Comparison of ENCODE assay signal across 8 cellular contexts in genomic region chr6:42260972-42261371, GRCh38. TPM values are rescaled to one million over a fixed set of nuclear protein-coding genes. Genes with fewer than 3 reads are reported as not detected.
DNase-seq lines count a peak whose midpoint lies in the region; ATAC-seq and TF ChIP-seq lines count a peak whose summit lies in the region.

No MANE protein-coding gene starts in this region.

- CTCF ChIA-PET in Calu3 (lab: Charles Lee) = interaction anchor here (0.5 to 2.5 kb wide), 8 partner anchors 9 to 452 kb away, joined by 3 to 25 read pairs (median 4); no protein-coding TSS in a partner anchor

- H3K36me3 Mint-ChIP-seq in Calu3 (ENCODE audit: insufficient read depth, unreplicated experiment) = no peaks in the 10 kb centered on the region

- no TSS peak for BruUV-seq in Calu3 (replicated peaks; lab: Mats Ljungman, UMichigan)

- H3K9me3 Mint-ChIP-seq in Calu3 (ENCODE audit: low read depth, unreplicated experiment) = no peaks in the 10 kb centered on the region

- H3K27me3 Mint-ChIP-seq in Calu3 (ENCODE audit: unreplicated experiment) = no peaks in the 10 kb centered on the region

- no peak overlapping the region for H3K4me3 Mint-ChIP-seq in Calu3 (ENCODE audit: low read depth, unreplicated experiment)

- peak; percentile 60 for DNase-seq in Calu3
- peak; percentile 65 for DNase-seq in NB4 (ENCODE audit: low read depth)
- peak; percentile 23 for DNase-seq in activated gamma-delta T cell treated with anti-CD3 and anti-CD28 coated beads, Interleukin-2, amount 50 U/mL, for 16 hours (ENCODE audit: low read depth)
- peak; percentile 64 for DNase-seq in left ventricle myocardium superior
- peak; percentile 26 to 33 for DNase-seq in stimulated activated CD4-positive, alpha-beta T cell treated with anti-CD3 and anti-CD28 coated beads, Interleukin-2, amount 100 ng/mL, for 48 hours
- DNase-seq in NCI-H2081 (lab: John Stamatoyannopoulos, UW) = no peak

- ATAC-seq in left ventricle myocardium superior = peak; percentile 76
- ATAC-seq in HG03175 (IDR thresholded peaks at IDR 0.05; ENCODE audit: unreplicated experiment) = no peak
- ATAC-seq in GM19467 (IDR thresholded peaks at IDR 0.05; ENCODE audit: unreplicated experiment) = no peak

- TF ChIP-seq CTCF in Calu3 (IDR thresholded peaks at IDR 0.05; ENCODE audit: unreplicated experiment) = peak; percentile 83
- TF ChIP-seq CTCF in NB4 (IDR thresholded peaks at IDR 0.05; ENCODE audit: low read depth, low read length) = peak; percentile 42

- no peaks in the 10 kb centered on the region for H3K4me1 Mint-ChIP-seq in Calu3 (ENCODE audit: low read depth, unreplicated experiment)

- H3K27ac Mint-ChIP-seq in Calu3 (ENCODE audit: unreplicated experiment) = no peak overlapping the region

- intact Hi-C loops in Calu3 (cut with micrococcal nuclease; ENCODE audit: unreplicated experiment) (loop anchor here (1.0 to 5.0 kb wide), 2 partner anchors 271 to 286 kb away; no protein-coding TSS in a partner anchor), left ventricle myocardium superior (cut with micrococcal nuclease) (no loop called here)

- H3K4me3 ChIP-seq in NB4 (ENCODE audit: low read depth, low read length) = no peak overlapping the region

- no peak for TF ChIP-seq POLR2A in NB4 (IDR thresholded peaks at IDR 0.05; ENCODE audit: extremely low read depth, insufficient read length)

RNA-seq across cellular contexts. Expression of gene MRPS10, which starts 43.3 kb away (rescaled TPM):
- total RNA-seq in Calu3 (2022) (48.1 and 50.0 TPM in 2 replicates), left ventricle myocardium superior (63.0 TPM)

Comparison
In these comparisons a context has a peak if more than half of its experiments do, and no peak if none do; other contexts are left out.
1. DNase-seq: peak in Calu3 (single experiment), NB4 (single experiment), activated gamma-delta T cell treated with anti-CD3 and anti-CD28 coated beads, Interleukin-2, amount 50 U/mL, for 16 hours (single experiment), left ventricle myocardium superior (single experiment) and stimulated activated CD4-positive, alpha-beta T cell treated with anti-CD3 and anti-CD28 coated beads, Interleukin-2, amount 100 ng/mL, for 48 hours (2 of 2); none in NCI-H2081 (0 of 2).